ENCODE assay signal across 9 cellular contexts in the genomic region with DNA sequence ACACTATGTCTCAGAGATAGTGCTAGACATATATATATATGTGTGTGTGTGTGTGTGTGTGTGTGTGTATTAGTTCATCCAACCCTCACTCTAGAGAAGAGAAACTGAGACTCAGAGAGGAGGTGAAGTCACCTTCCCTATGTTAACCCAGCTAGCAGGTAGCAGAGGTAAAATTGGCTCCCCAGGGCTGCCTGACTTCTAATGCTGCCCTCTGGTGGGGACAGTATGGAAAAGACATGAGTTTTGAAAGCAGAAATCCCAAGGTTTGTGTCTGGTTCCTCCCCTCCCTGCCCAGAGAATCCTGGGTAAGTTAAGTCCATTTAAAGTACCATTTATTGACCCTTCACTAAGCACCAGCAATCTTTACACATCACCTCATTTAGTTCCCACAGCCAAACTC.
A peak's percentile ranks its signal among the peaks of the same experiment; 100 is the strongest.
DNase-seq lines count a peak whose midpoint lies in the region; ATAC-seq and TF ChIP-seq lines count a peak whose summit lies in the region.
"Had no signal": no experiment of that assay in that cellular context is flagged by ENCODE, and none has a peak within 500 bp of the region (broad histone marks: within the 10 kb centered on the region; RNA-seq: fewer than 3 reads in every experiment).

No MANE protein-coding gene starts in this region.

- no peak overlapping the region for H3K27ac ChIP-seq in psoas muscle

- H3K27me3 Mint-ChIP-seq in activated CD4-positive, alpha-beta T cell treated with anti-CD3 and anti-CD28 coated beads, Interleukin-2, amount 10 ng/mL, durations not matched to agents 7 days and 5 days, result peaks cover 2% of the 10 kb centered on the region

- H3K27ac Mint-ChIP-seq in activated CD4-positive, alpha-beta T cell treated with anti-CD3 and anti-CD28 coated beads, Interleukin-2, amount 10 ng/mL, durations not matched to agents 7 days and 5 days, result no peak overlapping the region
- H3K27ac Mint-ChIP-seq: stimulated activated naive CD8-positive, alpha-beta T cell treated with anti-CD3 and anti-CD28 coated beads, Interleukin-15, Interleukin-2, amounts not matched to agents 100 ng/mL and 50 ng/mL, for 24 hours had no signal

- peaks cover 0 to 3% (median 0%) of the 10 kb centered on the region in 3 donors for H3K27me3 ChIP-seq in psoas muscle (ENCODE audit: insufficient read depth in 3 of 3, low read length in 2 of 3)

- DNase-seq in activated CD4-positive, alpha-beta T cell treated with anti-CD3 and anti-CD28 coated beads, Interleukin-2, amount 10 ng/mL, durations not matched to agents 7 days and 5 days, result peak; percentile 36
- no peak for DNase-seq in activated CD4-positive, alpha-beta T cell treated with anti-CD3 and anti-CD28 coated beads for 1 hour
- DNase-seq in Kasumi-1 (lab: John Stamatoyannopoulos, UW), result peak; percentile 38 to 40
- peak; percentile 20 for DNase-seq in astrocyte of the hippocampus (ENCODE audit: low read depth, low spot score)
- no peak for DNase-seq in psoas muscle
- DNase-seq in posterior vena cava (ENCODE audit: low spot score), result no peak

- H3K4me3 Mint-ChIP-seq in activated CD4-positive, alpha-beta T cell treated with anti-CD3 and anti-CD28 coated beads, Interleukin-2, amount 10 ng/mL, durations not matched to agents 7 days and 5 days, result no peak overlapping the region
- H3K4me3 Mint-ChIP-seq: stimulated activated naive CD8-positive, alpha-beta T cell treated with anti-CD3 and anti-CD28 coated beads, Interleukin-15, Interleukin-2, amounts not matched to agents 100 ng/mL and 50 ng/mL, for 24 hours had no signal

- POLR2A ChIA-PET in activated CD4-positive, alpha-beta T cell treated with anti-CD3 and anti-CD28 coated beads, Interleukin-2, amount 10 ng/mL, durations not matched to agents 7 days and 5 days (lab: Charles Lee), result no interaction called here

- H3K36me3 ChIP-seq in psoas muscle (ENCODE audit: insufficient read depth in 1 of 2, low read depth in 1 of 2), result no peaks in the 10 kb centered on the region

- peaks cover 3% of the 10 kb centered on the region for H3K9me3 Mint-ChIP-seq in activated CD4-positive, alpha-beta T cell treated with anti-CD3 and anti-CD28 coated beads, Interleukin-2, amount 10 ng/mL, durations not matched to agents 7 days and 5 days

- intact Hi-C loops in psoas muscle (cut with DNase I), result no loop called here
- intact Hi-C loops in posterior vena cava (cut with DNase I), result no loop called here

- H3K4me3 ChIP-seq in psoas muscle, result no peak overlapping the region

- H3K36me3 Mint-ChIP-seq in activated CD4-positive, alpha-beta T cell treated with anti-CD3 and anti-CD28 coated beads, Interleukin-2, amount 10 ng/mL, durations not matched to agents 7 days and 5 days (ENCODE audit: low read depth), result no peaks in the 10 kb centered on the region

- ATAC-seq in psoas muscle (no peak), HG02610 (IDR thresholded peaks at IDR 0.05; ENCODE audit: unreplicated experiment) (no peak), HG03342 (IDR thresholded peaks at IDR 0.05; ENCODE audit: unreplicated experiment) (no peak)

- H3K4me1 Mint-ChIP-seq in activated CD4-positive, alpha-beta T cell treated with anti-CD3 and anti-CD28 coated beads, Interleukin-2, amount 10 ng/mL, durations not matched to agents 7 days and 5 days, result no peaks in the 10 kb centered on the region

- H3K4me1 ChIP-seq in psoas muscle, result no peaks in the 10 kb centered on the region

- peaks cover 13% of the 10 kb centered on the region for H3K9me3 ChIP-seq in psoas muscle

- CTCF ChIA-PET in activated CD4-positive, alpha-beta T cell treated with anti-CD3 and anti-CD28 coated beads, Interleukin-2, amount 10 ng/mL, durations not matched to agents 7 days and 5 days (lab: Charles Lee), result no interaction called here

- peak; percentile 7 for TF ChIP-seq CTCF in psoas muscle (IDR thresholded peaks at IDR 0.05)

Comparison
In these comparisons a context has a peak if more than half of its experiments do, and no peak if none do; other contexts are left out.
1. DNase-seq: peak in activated CD4-positive, alpha-beta T cell treated with anti-CD3 and anti-CD28 coated beads, Interleukin-2, amount 10 ng/mL, durations not matched to agents 7 days and 5 days (single experiment), Kasumi-1 (2 of 2) and astrocyte of the hippocampus (single experiment); none in activated CD4-positive, alpha-beta T cell treated with anti-CD3 and anti-CD28 coated beads for 1 hour (single experiment), psoas muscle (0 of 2) and posterior vena cava (single experiment).